Comparison of ENCODE assay signal across 1 cellular context in genomic region chr19:35642312-35642711, GRCh38.
TF ChIP-seq lines count a peak whose summit lies in the region.

No MANE protein-coding gene starts in this region.

TF ChIP-seq in HCT116, 20 proteins besides CTCF, POLR2A, EP300 and RAD21:
- TF ChIP-seq POLR2AphosphoS5 (IDR thresholded peaks at IDR 0.05; ENCODE audit: low read depth, low read length) (no peak), EZH2 (IDR thresholded peaks at IDR 0.05) (no peak), YY1 (IDR thresholded peaks at IDR 0.05; ENCODE audit: extremely low read depth, insufficient replicate concordance, low read depth, low read length) (no peak), ZFX (IDR thresholded peaks at IDR 0.05) (no peak)
TF ChIP-seq in HCT116: peak in this region for 0.
